Comparison of ENCODE assay signal across 8 cellular contexts in the genomic region with DNA sequence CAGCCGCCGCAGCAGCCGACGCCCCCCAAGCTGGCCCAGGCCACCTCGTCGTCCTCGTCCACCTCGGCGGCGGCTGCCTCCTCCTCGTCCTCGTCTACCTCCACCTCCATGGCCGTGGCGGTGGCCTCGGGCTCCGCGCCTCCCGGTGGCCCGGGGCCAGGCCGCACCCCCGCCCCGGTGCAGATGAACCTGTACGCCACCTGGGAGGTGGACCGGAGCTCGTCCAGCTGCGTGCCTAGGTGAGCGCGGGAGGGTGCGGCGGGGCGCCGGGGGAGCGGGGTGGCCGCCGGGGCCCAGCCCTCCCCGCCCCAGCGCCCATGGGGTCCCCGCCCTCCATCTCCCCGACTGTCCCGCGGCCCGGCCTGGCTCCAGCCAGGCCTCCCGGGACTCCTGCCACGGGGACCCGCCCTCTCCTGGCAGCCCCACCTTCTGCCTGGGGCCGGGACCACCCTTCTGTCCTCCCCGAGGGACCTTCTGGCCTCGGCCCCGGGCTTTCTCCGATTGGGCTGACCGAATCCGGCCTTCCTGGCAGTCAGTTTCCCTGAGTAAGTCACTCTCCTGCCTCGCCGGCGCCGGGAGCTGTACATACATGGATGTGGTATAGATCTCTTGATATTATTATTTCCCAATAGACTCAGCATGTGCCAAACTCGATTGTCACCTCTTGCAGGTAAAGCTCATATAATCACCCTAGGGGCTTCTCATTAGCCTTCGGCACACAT. TPM values are rescaled to one million over a fixed set of nuclear protein-coding genes. Genes with fewer than 3 reads are reported as not detected.
A peak's percentile ranks its signal among the peaks of the same experiment; 100 is the strongest.
DNase-seq lines count a peak whose midpoint lies in the region; ATAC-seq and TF ChIP-seq lines count a peak whose summit lies in the region.

No MANE protein-coding gene starts in this region.

- no peaks in the 10 kb centered on the region for H3K9me3 ChIP-seq in T-helper 17 cell (ENCODE audit: control insufficient read depth, low read length, poor library complexity, severe bottlenecking)
- no peaks in the 10 kb centered on the region for H3K9me3 ChIP-seq in endodermal cell (ENCODE audit: control insufficient read depth, low read length)

- H3K36me3 ChIP-seq in endodermal cell (ENCODE audit: control insufficient read depth, insufficient read depth, low read length), result peaks cover 62% of the 10 kb centered on the region

- H3K4me1 Mint-ChIP-seq in T-helper 17 cell (peaks cover 54% of the 10 kb centered on the region), endodermal cell (peaks cover 25% of the 10 kb centered on the region), mesothelial cell of epicardium (peaks cover 26% of the 10 kb centered on the region), type B pancreatic cell (ENCODE audit: unreplicated experiment) (peaks cover 37% of the 10 kb centered on the region)

- H3K4me3 Mint-ChIP-seq in T-helper 17 cell (peak overlapping the region; percentile 96), endodermal cell (peak overlapping the region; percentile 75), mesothelial cell of epicardium (peak overlapping the region; percentile 90), type B pancreatic cell (peak overlapping the region; percentile 96)

- WGBS in endodermal cell (ENCODE audit: insufficient coverage in 1 of 2, insufficient read length in 1 of 2), 2 experiments, result 2 to 6% methylated on average over 17 to 55 of the region's 58 CpGs

- H3K9ac ChIP-seq in endodermal cell (ENCODE audit: extremely low read depth, low read length, poor library complexity, severe bottlenecking), result peak overlapping the region; percentile 62

- no peaks in the 10 kb centered on the region for H3K27me3 ChIP-seq in endodermal cell (ENCODE audit: control insufficient read depth, insufficient read depth, low read length, poor library complexity, severe bottlenecking)

- H3K27me3 Mint-ChIP-seq in T-helper 17 cell (no peaks in the 10 kb centered on the region), endodermal cell (ENCODE audit: insufficient read depth) (no peaks in the 10 kb centered on the region), mesothelial cell of epicardium (ENCODE audit: low read depth) (no peaks in the 10 kb centered on the region), type B pancreatic cell (no peaks in the 10 kb centered on the region)

- H3K36me3 Mint-ChIP-seq in T-helper 17 cell (ENCODE audit: low read depth) (peaks cover 8% of the 10 kb centered on the region), endodermal cell (ENCODE audit: low read depth) (peaks cover 57% of the 10 kb centered on the region), mesothelial cell of epicardium (peaks cover 32% of the 10 kb centered on the region), type B pancreatic cell (peaks cover 29% of the 10 kb centered on the region)

- peaks cover 5% of the 10 kb centered on the region for H3K4me1 ChIP-seq in endodermal cell (ENCODE audit: control insufficient read depth, insufficient read depth, low read length)

- DNase-seq in NCI-H345 (lab: John Stamatoyannopoulos, UW) (peak; percentile 18), NCI-H345 treated with DMSO at 0.1 percent for 48 hours (lab: John Stamatoyannopoulos, UW; ENCODE audit: unreplicated experiment) (no peak), T-helper 17 cell (peak in 2 of 3 donors; percentile 17 to 20), endodermal cell (peak; percentile 78), mesothelial cell of epicardium (ENCODE audit: low spot score in 2 of 2, unreplicated experiment in 2 of 2) (peak; percentile 31 to 48), type B pancreatic cell (ENCODE audit: extremely low spot score, unreplicated experiment) (no peak), cerebellar nuclear complex (lab: John Stamatoyannopoulos, UW) (no peak)

- TF ChIP-seq CTCF in endodermal cell (conservative IDR thresholded peaks at IDR 0.05) (no peak), mesothelial cell of epicardium (IDR thresholded peaks at IDR 0.05; ENCODE audit: unreplicated experiment) (no peak), type B pancreatic cell (conservative IDR thresholded peaks at IDR 0.05) (no peak)

- H3K9me3 Mint-ChIP-seq in endodermal cell (no peaks in the 10 kb centered on the region), mesothelial cell of epicardium (no peaks in the 10 kb centered on the region), type B pancreatic cell (no peaks in the 10 kb centered on the region)

- peak overlapping the region; percentile 85 for H3K4me3 ChIP-seq in endodermal cell (ENCODE audit: low read length)

- peak overlapping the region; percentile 92 for H3K27ac Mint-ChIP-seq in T-helper 17 cell
- peak overlapping the region; percentile 50 for H3K27ac Mint-ChIP-seq in endodermal cell
- peak overlapping the region; percentile 79 for H3K27ac Mint-ChIP-seq in mesothelial cell of epicardium
- peak overlapping the region; percentile 88 for H3K27ac Mint-ChIP-seq in type B pancreatic cell

- ATAC-seq in HG02885 (IDR thresholded peaks at IDR 0.05; ENCODE audit: poor library complexity, unreplicated experiment) (peak; percentile 18), T-helper 17 cell (peak; percentile 18)

- H3K27ac ChIP-seq in endodermal cell (ENCODE audit: low read depth, low read length), result no peak overlapping the region

RNA-seq across cellular contexts. Expression of a gene that starts 0.7 kb away (rescaled TPM):
- total RNA-seq in T-helper 17 cell (100 to 1,000 TPM; 215 to 227 TPM), endodermal cell (10 to 100 TPM; 67.0 to 67.1 TPM), mesothelial cell of epicardium (81.6 to 88.0 TPM (median 87.0 TPM) in 3 replicates), type B pancreatic cell (ENCODE audit: low replicate concordance) (44.1 and 49.9 TPM in 2 replicates)
- 33.7 TPM for polyA plus RNA-seq in endodermal cell (2013, experiment 1 of 2)
- polyA plus RNA-seq in endodermal cell (2013, experiment 2 of 2), result 31.8 TPM

RNA-seq across cellular contexts. Expression of a gene that starts 18.6 kb away (rescaled TPM):
- total RNA-seq in T-helper 17 cell (100 to 1,000 TPM; 187 to 208 TPM), endodermal cell (100 to 1,000 TPM; 209 to 254 TPM), mesothelial cell of epicardium (182 to 201 TPM (median 195 TPM) in 3 replicates), type B pancreatic cell (ENCODE audit: low replicate concordance) (192 and 210 TPM in 2 replicates)
- 205 TPM for polyA plus RNA-seq in endodermal cell (2013, experiment 1 of 2)
- polyA plus RNA-seq in endodermal cell (2013, experiment 2 of 2), result 190 TPM

RNA-seq across cellular contexts. Expression of a gene that starts 21.8 kb away (rescaled TPM):
- total RNA-seq in T-helper 17 cell (not detected), endodermal cell (10 to 100 TPM in 1 of 2 donors, 1 to 10 TPM in 1; 7.4 to 11.2 TPM), mesothelial cell of epicardium (4.7 to 5.7 TPM (median 4.9 TPM) in 3 replicates), type B pancreatic cell (ENCODE audit: low replicate concordance) (3.7 TPM in 1 of 2 replicates, not detected in the other)
- 10.6 TPM for polyA plus RNA-seq in endodermal cell (2013, experiment 1 of 2)
- 8.9 TPM for polyA plus RNA-seq in endodermal cell (2013, experiment 2 of 2)

RNA-seq across cellular contexts. Expression of a gene that starts 44.5 kb away (rescaled TPM):
- total RNA-seq in T-helper 17 cell (not detected), endodermal cell (not detected), mesothelial cell of epicardium (not detected in 3 replicates), type B pancreatic cell (ENCODE audit: low replicate concordance) (not detected in 2 replicates)
- not detected for polyA plus RNA-seq in endodermal cell (2013, experiment 1 of 2)
- not detected for polyA plus RNA-seq in endodermal cell (2013, experiment 2 of 2)

RNA-seq across cellular contexts. Expression of a gene that starts 59.0 kb away (rescaled TPM):
- total RNA-seq in T-helper 17 cell (not detected), endodermal cell (1 to 10 TPM; 2.1 to 4.2 TPM), mesothelial cell of epicardium (1.1 to 1.2 TPM (median 1.2 TPM) in 3 replicates), type B pancreatic cell (ENCODE audit: low replicate concordance) (5.7 TPM in 1 of 2 replicates, not detected in the other)
- not detected for polyA plus RNA-seq in endodermal cell (2013, experiment 1 of 2)
- 0.41 TPM for polyA plus RNA-seq in endodermal cell (2013, experiment 2 of 2)

Comparison
In these comparisons a context has a peak if more than half of its experiments do, and no peak if none do; other contexts are left out.
1. DNase-seq: peak in NCI-H345 (single experiment), T-helper 17 cell (2 of 3), endodermal cell (single experiment) and mesothelial cell of epicardium (2 of 2); none in NCI-H345 treated with DMSO at 0.1 percent for 48 hours (single experiment), type B pancreatic cell (single experiment) and cerebellar nuclear complex (0 of 2).
2. Peak in every context shown above with its lines, with median percentiles within 50 percentile points of each other: H3K27ac Mint-ChIP-seq and H3K4me3 Mint-ChIP-seq.